ENCODE assay signal across 19 cellular contexts in the genomic region with DNA sequence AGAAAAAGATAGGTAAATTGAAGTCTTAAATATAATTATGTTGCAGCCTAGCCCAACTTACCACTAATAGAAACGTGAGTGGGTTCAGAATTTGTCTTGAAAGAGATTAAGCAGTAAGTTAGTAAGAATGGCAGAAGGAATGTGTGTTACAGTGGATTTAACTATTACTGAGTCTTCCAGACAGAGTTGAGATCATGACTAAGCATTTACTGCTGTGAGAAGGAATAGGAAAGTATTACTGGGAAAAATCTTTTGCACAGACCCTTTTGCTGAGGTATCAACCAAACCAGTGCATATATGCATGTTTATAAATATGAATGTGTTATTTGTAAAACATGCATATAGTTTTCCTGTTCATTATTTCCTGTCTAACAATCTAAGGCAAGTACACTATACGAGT.
A peak's percentile ranks its signal among the peaks of the same experiment; 100 is the strongest.
DNase-seq lines count a peak whose midpoint lies in the region; FAIRE-seq and TF ChIP-seq lines count a peak whose summit lies in the region.
"Had no signal": no experiment of that assay in that cellular context is flagged by ENCODE, and none has a peak within 500 bp of the region (broad histone marks: within the 10 kb centered on the region; RNA-seq: fewer than 3 reads in every experiment).

No MANE protein-coding gene starts in this region.

- FAIRE-seq in GM19239 (lab: Jason Lieb, UNC) = no peak

- H3K27me3 Mint-ChIP-seq in chondrocyte (ENCODE audit: low read depth) = no peaks in the 10 kb centered on the region

- TF ChIP-seq CTCF in chondrocyte (IDR thresholded peaks at IDR 0.05) = no peak

- DNase-seq in GM03348 (ENCODE audit: low spot score) = peak; percentile 7
- peak; percentile 15 for DNase-seq in NCI-H69 (lab: John Stamatoyannopoulos, UW)
- DNase-seq in chondrocyte (ENCODE audit: low spot score) = no peak
- peak; percentile 21 for DNase-seq in myocyte (ENCODE audit: low read depth)
- no peak for DNase-seq in AG08395 (ENCODE audit: low spot score)
- no peak for DNase-seq in RPMI8226
- DNase-seq in NCI-H1930 (lab: John Stamatoyannopoulos, UW) = no peak
- DNase-seq in GM19239 (ENCODE audit: insufficient read length, low spot score) = no peak
- DNase-seq: activated CD4-positive, alpha-beta T cell treated with anti-CD3 and anti-CD28 coated beads, Interleukin-2, amount 50 U/mL, for 4 hours; activated CD8-positive, alpha-beta memory T cell treated with anti-CD3 and anti-CD28 coated beads, Interleukin-2, amount 50 U/mL, for 4 hours; activated naive CD4-positive, alpha-beta T cell treated with anti-CD3 and anti-CD28 coated beads, Interleukin-2, amount 10 ng/mL, durations not matched to agents 7 days and 5 days; anterior cingulate cortex; foreskin melanocyte; NCI-H1092; NCI-H1694 treated with DMSO at 0.1 percent for 48 hours; posterior cingulate gyrus; SJCRH30; stimulated activated naive CD4-positive, alpha-beta T cell treated with Interleukin-2 at 50 U/mL for 16 hours; T-cell had no signal

- H3K36me3 Mint-ChIP-seq in chondrocyte (ENCODE audit: low read depth) = no peaks in the 10 kb centered on the region
- H3K36me3 Mint-ChIP-seq: activated naive CD4-positive, alpha-beta T cell treated with anti-CD3 and anti-CD28 coated beads, Interleukin-2, amount 10 ng/mL, durations not matched to agents 7 days and 5 days; T-cell had no signal

- H3K4me3 Mint-ChIP-seq in chondrocyte (ENCODE audit: unreplicated experiment) = no peak overlapping the region
- H3K4me3 Mint-ChIP-seq: activated naive CD4-positive, alpha-beta T cell treated with anti-CD3 and anti-CD28 coated beads, Interleukin-2, amount 10 ng/mL, durations not matched to agents 7 days and 5 days; T-cell had no signal

- peaks cover 13% of the 10 kb centered on the region for H3K4me1 Mint-ChIP-seq in chondrocyte (ENCODE audit: low read depth)
- H3K4me1 Mint-ChIP-seq: activated naive CD4-positive, alpha-beta T cell treated with anti-CD3 and anti-CD28 coated beads, Interleukin-2, amount 10 ng/mL, durations not matched to agents 7 days and 5 days; T-cell had no signal

- H3K27ac Mint-ChIP-seq in chondrocyte (ENCODE audit: unreplicated experiment) = peak overlapping the region; percentile 1
- H3K27ac Mint-ChIP-seq: activated naive CD4-positive, alpha-beta T cell treated with anti-CD3 and anti-CD28 coated beads, Interleukin-2, amount 10 ng/mL, durations not matched to agents 7 days and 5 days; T-cell had no signal

- H3K9me3 Mint-ChIP-seq in chondrocyte (ENCODE audit: low read depth) = peaks cover 10% of the 10 kb centered on the region

Comparison
In these comparisons a context has a peak if more than half of its experiments do, and no peak if none do; other contexts are left out.
1. DNase-seq: peak in GM03348 (single experiment), NCI-H69 (single experiment) and myocyte (single experiment); none in chondrocyte (single experiment), AG08395 (single experiment), RPMI8226 (single experiment), NCI-H1930 (0 of 2) and GM19239 (single experiment).